ENCODE assay signal across 16 cellular contexts in the genomic region with DNA sequence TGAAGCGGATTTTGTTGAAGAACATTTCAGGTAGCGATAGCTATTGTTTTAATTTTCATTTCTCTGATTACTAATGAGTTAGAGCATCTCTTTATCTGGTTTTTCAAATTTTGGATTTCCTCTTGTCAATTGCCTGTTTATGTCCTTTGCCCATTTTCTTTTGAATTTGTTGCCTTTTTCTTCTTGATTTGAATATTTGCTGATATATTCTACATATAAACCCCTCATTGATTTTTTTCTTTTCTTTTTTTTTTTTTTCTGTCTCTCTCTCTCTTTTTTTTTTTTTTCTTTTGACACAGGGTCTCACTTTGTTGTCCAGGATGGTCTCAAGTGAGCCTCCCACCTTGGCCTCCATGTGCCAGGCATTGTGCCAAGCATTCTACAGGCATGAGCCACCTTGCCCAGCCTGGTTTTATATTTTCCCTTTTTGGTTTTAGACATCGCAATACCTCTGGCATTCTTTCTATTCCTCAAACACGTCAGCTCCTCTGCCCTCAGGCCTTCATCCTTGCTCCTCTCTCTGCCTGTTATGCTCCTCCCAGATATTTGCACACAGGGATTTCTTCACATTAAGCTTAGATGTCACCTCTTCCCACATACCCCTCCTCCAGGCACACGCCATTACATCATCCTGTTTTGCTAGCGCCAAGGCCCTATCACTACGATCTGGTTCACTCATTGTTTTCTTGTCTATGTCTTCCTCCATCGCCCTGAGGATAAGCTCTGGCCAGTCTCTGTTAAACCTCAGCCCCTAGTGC. TPM values are rescaled to one million over a fixed set of nuclear protein-coding genes. Genes with fewer than 3 reads are reported as not detected.
DNase-seq lines count a peak whose midpoint lies in the region; ATAC-seq, FAIRE-seq and TF ChIP-seq lines count a peak whose summit lies in the region.
"Had no signal": no experiment of that assay in that cellular context is flagged by ENCODE, and none has a peak within 500 bp of the region (broad histone marks: within the 10 kb centered on the region; RNA-seq: fewer than 3 reads in every experiment).

No MANE protein-coding gene starts in this region.

- intact Hi-C loops in thyroid gland (cut with DNase I), result no loop called here

- H3K27me3 ChIP-seq in BLaER1, result peaks cover 19% of the 10 kb centered on the region
- H3K27me3 ChIP-seq in astrocyte (ENCODE audit: insufficient read depth, low read length), result no peaks in the 10 kb centered on the region
- no peaks in the 10 kb centered on the region for H3K27me3 ChIP-seq in thyroid gland

- H3K9ac ChIP-seq in BLaER1 (no peak overlapping the region), astrocyte (ENCODE audit: low read length) (no peak overlapping the region)

- H3K9me3 ChIP-seq in BLaER1 (no peaks in the 10 kb centered on the region), astrocyte (ENCODE audit: insufficient read depth, low read depth, low read length) (no peaks in the 10 kb centered on the region), thyroid gland (no peaks in the 10 kb centered on the region)
- H3K9me3 ChIP-seq: prostate gland had no signal

- FAIRE-seq in astrocyte (lab: Jason Lieb, UNC), result no peak
- FAIRE-seq: GM19239 had no signal

- H3K79me2 ChIP-seq in astrocyte (ENCODE audit: insufficient read depth, low read length), result peaks cover under 1% of the 10 kb centered on the region

- H4K20me1 ChIP-seq in BLaER1 (peaks cover 49% of the 10 kb centered on the region), astrocyte (ENCODE audit: insufficient read depth, low read length) (peaks cover 49% of the 10 kb centered on the region)

- H3K27ac Mint-ChIP-seq in astrocyte (ENCODE audit: unreplicated experiment), result no peak overlapping the region
- H3K27ac Mint-ChIP-seq in activated T-cell treated with anti-CD3 and anti-CD28 coated beads, Interleukin-2, amount 50 U/mL, for 72 hours, result no peak overlapping the region
- H3K27ac Mint-ChIP-seq: activated naive CD8-positive, alpha-beta T cell; CD8-positive, alpha-beta T cell had no signal

- DNase-seq in NB4 (ENCODE audit: low read depth) (peak; percentile 40), astrocyte (ENCODE audit: low read depth) (peak; percentile 48), left lobe of liver (ENCODE audit: low spot score) (no peak), amygdala (lab: John Stamatoyannopoulos, UW) (no peak), thyroid gland (no peak), coronary artery (ENCODE audit: low spot score) (no peak)
- no peak for DNase-seq in activated T-cell treated with anti-CD3 and anti-CD28 coated beads, Interleukin-2, amount 50 U/mL, for 72 hours
- DNase-seq: CD8-positive, alpha-beta T cell; midbrain; NCI-H1048; NCI-H524 had no signal

- TF ChIP-seq POLR2A in NB4 (IDR thresholded peaks at IDR 0.05; ENCODE audit: extremely low read depth, insufficient read length) (no peak), thyroid gland (IDR thresholded peaks at IDR 0.05) (no peak)

- peaks cover 36% of the 10 kb centered on the region for H3K36me3 ChIP-seq in BLaER1
- H3K36me3 ChIP-seq in astrocyte (ENCODE audit: insufficient read depth, low read length), result no peaks in the 10 kb centered on the region
- H3K36me3 ChIP-seq in thyroid gland, result no peaks in the 10 kb centered on the region
- H3K36me3 ChIP-seq: prostate gland had no signal

- WGBS in thyroid gland, 2 donors, result 77 to 80% methylated on average over 8 of the region's 8 CpGs

- H3K27ac ChIP-seq in BLaER1 (no peak overlapping the region), astrocyte (ENCODE audit: low read depth, low read length) (no peak overlapping the region), thyroid gland (no peak overlapping the region), coronary artery (no peak overlapping the region)
- H3K27ac ChIP-seq: prostate gland had no signal

- peaks cover 29% of the 10 kb centered on the region for H3K36me3 Mint-ChIP-seq in astrocyte (ENCODE audit: low read depth, unreplicated experiment)
- H3K36me3 Mint-ChIP-seq in activated T-cell treated with anti-CD3 and anti-CD28 coated beads, Interleukin-2, amount 50 U/mL, for 72 hours (ENCODE audit: insufficient read depth in 2 of 2), result peaks cover 0 to 2% of the 10 kb centered on the region in 2 donors

- ATAC-seq in left lobe of liver, result peak; percentile 3
- no peak for ATAC-seq in activated T-cell treated with anti-CD3 and anti-CD28 coated beads, Interleukin-2, amount 50 U/mL, for 72 hours (replicated peaks in 1 of 2)
- ATAC-seq: CD8-positive, alpha-beta T cell; HCT116 had no signal

- no peak overlapping the region for H3K4me3 ChIP-seq in BLaER1
- no peak overlapping the region for H3K4me3 ChIP-seq in NB4 (ENCODE audit: low read depth, low read length)
- no peak overlapping the region for H3K4me3 ChIP-seq in astrocyte (ENCODE audit: insufficient read depth, low read depth, low read length)
- no peak overlapping the region for H3K4me3 ChIP-seq in thyroid gland (replicated peaks in 1 of 3)
- H3K4me3 ChIP-seq in coronary artery, result no peak overlapping the region
- H3K4me3 ChIP-seq: prostate gland had no signal

- H2AFZ ChIP-seq in astrocyte (ENCODE audit: low read depth, low read length), result no peak overlapping the region

- H3K9me3 Mint-ChIP-seq in astrocyte (ENCODE audit: unreplicated experiment), result peaks cover 13% of the 10 kb centered on the region
- no peaks in the 10 kb centered on the region for H3K9me3 Mint-ChIP-seq in activated T-cell treated with anti-CD3 and anti-CD28 coated beads, Interleukin-2, amount 50 U/mL, for 72 hours
- H3K9me3 Mint-ChIP-seq: CD8-positive, alpha-beta T cell had no signal

- H3K4me1 ChIP-seq in BLaER1 (peaks cover 28% of the 10 kb centered on the region), astrocyte (ENCODE audit: insufficient read depth, low read length) (peaks cover 6% of the 10 kb centered on the region), thyroid gland (peaks cover 12 to 13% of the 10 kb centered on the region in 2 donors)

- no peaks in the 10 kb centered on the region for H3K4me1 Mint-ChIP-seq in astrocyte (ENCODE audit: low read depth, unreplicated experiment)
- H3K4me1 Mint-ChIP-seq in activated T-cell treated with anti-CD3 and anti-CD28 coated beads, Interleukin-2, amount 50 U/mL, for 72 hours (ENCODE audit: low read depth), result peaks cover 26% of the 10 kb centered on the region

- TF ChIP-seq CTCF in NB4 (IDR thresholded peaks at IDR 0.05; ENCODE audit: low read depth, low read length), result no peak
- no peak for TF ChIP-seq CTCF in astrocyte (IDR thresholded peaks at IDR 0.05; ENCODE audit: insufficient read depth, low read depth, low read length)
- TF ChIP-seq CTCF in thyroid gland (IDR thresholded peaks at IDR 0.05), result no peak
- TF ChIP-seq CTCF in coronary artery (IDR thresholded peaks at IDR 0.05), result no peak

- no peak overlapping the region for H3K4me3 Mint-ChIP-seq in astrocyte (ENCODE audit: unreplicated experiment)
- H3K4me3 Mint-ChIP-seq in activated T-cell treated with anti-CD3 and anti-CD28 coated beads, Interleukin-2, amount 50 U/mL, for 72 hours, result no peak overlapping the region
- H3K4me3 Mint-ChIP-seq: activated naive CD8-positive, alpha-beta T cell; CD8-positive, alpha-beta T cell had no signal

- H3K4me2 ChIP-seq in BLaER1 (peak overlapping the region; percentile 28; the same call in 1 of the 2 replicates), astrocyte (ENCODE audit: low read length) (no peak overlapping the region)

- peaks cover 56% of the 10 kb centered on the region for H3K27me3 Mint-ChIP-seq in astrocyte (ENCODE audit: low read depth, unreplicated experiment)
- peaks cover 6% of the 10 kb centered on the region for H3K27me3 Mint-ChIP-seq in activated T-cell treated with anti-CD3 and anti-CD28 coated beads, Interleukin-2, amount 50 U/mL, for 72 hours (ENCODE audit: low read depth)
- H3K27me3 Mint-ChIP-seq: activated naive CD8-positive, alpha-beta T cell had no signal

RNA-seq across cellular contexts. Expression of gene SARM1, which starts 8.5 kb away (rescaled TPM):
- total RNA-seq in astrocyte (12.8 and 14.4 TPM in 2 replicates), left lobe of liver (5.8 TPM), thyroid gland (10 to 100 TPM; 10.3 to 20.2 (median 16.3) TPM)
- 10 to 100 TPM; 22.4 to 24.3 TPM for total RNA-seq in activated T-cell treated with anti-CD3 and anti-CD28 coated beads, Interleukin-2, amount 50 U/mL, for 72 hours

RNA-seq across cellular contexts. Expression of gene VTN, which starts 9.9 kb away (rescaled TPM):
- total RNA-seq in astrocyte (1.4 and 2.7 TPM in 2 replicates), left lobe of liver (3,241 TPM), thyroid gland (under 1 TPM in 2 of 4 donors, not detected in 2; 0.33 to 0.39 TPM)
- under 1 TPM; 0.19 to 0.30 TPM for total RNA-seq in activated T-cell treated with anti-CD3 and anti-CD28 coated beads, Interleukin-2, amount 50 U/mL, for 72 hours

RNA-seq across cellular contexts. Expression of gene SEBOX, which starts 15.0 kb away (rescaled TPM):
- total RNA-seq in astrocyte, result not detected in 2 replicates
- not detected for total RNA-seq in left lobe of liver
- not detected for total RNA-seq in activated T-cell treated with anti-CD3 and anti-CD28 coated beads, Interleukin-2, amount 50 U/mL, for 72 hours
- not detected for total RNA-seq in thyroid gland
- total RNA-seq: CD8-positive, alpha-beta T cell; prostate gland had no signal

RNA-seq across cellular contexts. Expression of gene POLDIP2, which starts 22.7 kb away (rescaled TPM):
- total RNA-seq in astrocyte (78.6 and 79.1 TPM in 2 replicates), left lobe of liver (119 TPM), thyroid gland (100 to 1,000 TPM in 2 of 4 donors, 10 to 100 TPM in 2; 55.4 to 102 (median 91.7) TPM)
- 10 to 100 TPM; 78.2 to 91.2 TPM for total RNA-seq in activated T-cell treated with anti-CD3 and anti-CD28 coated beads, Interleukin-2, amount 50 U/mL, for 72 hours

RNA-seq across cellular contexts. Expression of gene SLC46A1, which starts 26.0 kb away (rescaled TPM):
- 7.4 and 7.9 TPM in 2 replicates for total RNA-seq in astrocyte
- total RNA-seq in left lobe of liver, result 46.2 TPM
- 1 to 10 TPM; 2.1 TPM for total RNA-seq in activated T-cell treated with anti-CD3 and anti-CD28 coated beads, Interleukin-2, amount 50 U/mL, for 72 hours
- total RNA-seq in thyroid gland, result 10 to 100 TPM; 10.8 to 15.6 (median 13.4) TPM

Comparison
In these comparisons a context has a peak if more than half of its experiments do, and no peak if none do; other contexts are left out.
1. DNase-seq: peak in NB4 (single experiment) and astrocyte (single experiment); none in left lobe of liver (single experiment), activated T-cell treated with anti-CD3 and anti-CD28 coated beads, Interleukin-2, amount 50 U/mL, for 72 hours (0 of 2), amygdala (0 of 56), thyroid gland (0 of 2) and coronary artery (single experiment).
2. RNA of gene VTN, which starts 9.9 kb away (total RNA-seq): 3,241 TPM in left lobe of liver (single experiment); 1.4 to 2.7 TPM in astrocyte, 0.33 to 0.39 TPM in thyroid gland and 0.19 to 0.30 TPM in activated T-cell treated with anti-CD3 and anti-CD28 coated beads, Interleukin-2, amount 50 U/mL, for 72 hours; every median in the first group is over 100 times any median in the second.